1 cellular context compared by ENCODE assay signal in the genomic region with DNA sequence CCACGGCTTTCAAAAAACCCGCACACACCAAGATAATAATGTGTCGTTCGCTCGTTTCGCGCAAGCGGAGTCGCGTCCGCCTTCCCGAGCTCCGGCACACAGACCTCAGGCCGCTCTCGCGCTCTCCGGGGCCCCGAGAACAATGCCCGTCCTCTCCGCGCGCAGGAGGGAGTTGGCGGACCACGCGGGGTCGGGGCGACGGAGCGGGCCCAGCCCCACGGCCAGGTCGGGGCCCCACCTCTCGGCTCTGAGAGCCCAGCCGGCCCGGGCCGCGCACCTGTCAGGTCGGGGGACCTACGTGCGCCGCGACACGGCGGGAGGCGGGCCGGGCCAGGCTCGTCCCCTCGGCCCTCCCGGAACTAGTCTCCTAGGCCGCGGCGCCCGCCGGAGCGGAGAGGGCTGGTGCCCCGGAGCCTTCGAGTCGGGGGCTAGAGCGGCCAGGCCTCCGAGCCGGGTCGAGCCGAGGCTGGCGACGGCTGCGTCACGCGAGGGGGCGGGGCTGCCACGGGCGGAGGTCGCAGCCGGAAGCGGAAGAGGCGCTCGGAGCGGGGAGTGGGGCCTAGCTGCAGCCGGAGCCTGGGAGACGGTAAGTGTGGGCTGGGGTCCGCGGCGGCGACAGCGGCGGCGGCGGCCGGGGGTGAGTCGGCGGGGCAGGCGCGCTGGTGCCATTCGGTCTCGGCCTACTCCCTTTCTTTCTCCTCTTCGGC.
A peak's percentile ranks its signal among the peaks of the same experiment; 100 is the strongest.
TF ChIP-seq lines count a peak whose summit lies in the region.

A gene (plus strand): TSS at position 524 of the 707 bp plus-strand sequence. CDS start 3,361 bp downstream, outside the sequence.

TF ChIP-seq in A549, 52 proteins besides CTCF, POLR2A, EP300 and RAD21 (continued from another document):
- TF ChIP-seq, protein P1, sequence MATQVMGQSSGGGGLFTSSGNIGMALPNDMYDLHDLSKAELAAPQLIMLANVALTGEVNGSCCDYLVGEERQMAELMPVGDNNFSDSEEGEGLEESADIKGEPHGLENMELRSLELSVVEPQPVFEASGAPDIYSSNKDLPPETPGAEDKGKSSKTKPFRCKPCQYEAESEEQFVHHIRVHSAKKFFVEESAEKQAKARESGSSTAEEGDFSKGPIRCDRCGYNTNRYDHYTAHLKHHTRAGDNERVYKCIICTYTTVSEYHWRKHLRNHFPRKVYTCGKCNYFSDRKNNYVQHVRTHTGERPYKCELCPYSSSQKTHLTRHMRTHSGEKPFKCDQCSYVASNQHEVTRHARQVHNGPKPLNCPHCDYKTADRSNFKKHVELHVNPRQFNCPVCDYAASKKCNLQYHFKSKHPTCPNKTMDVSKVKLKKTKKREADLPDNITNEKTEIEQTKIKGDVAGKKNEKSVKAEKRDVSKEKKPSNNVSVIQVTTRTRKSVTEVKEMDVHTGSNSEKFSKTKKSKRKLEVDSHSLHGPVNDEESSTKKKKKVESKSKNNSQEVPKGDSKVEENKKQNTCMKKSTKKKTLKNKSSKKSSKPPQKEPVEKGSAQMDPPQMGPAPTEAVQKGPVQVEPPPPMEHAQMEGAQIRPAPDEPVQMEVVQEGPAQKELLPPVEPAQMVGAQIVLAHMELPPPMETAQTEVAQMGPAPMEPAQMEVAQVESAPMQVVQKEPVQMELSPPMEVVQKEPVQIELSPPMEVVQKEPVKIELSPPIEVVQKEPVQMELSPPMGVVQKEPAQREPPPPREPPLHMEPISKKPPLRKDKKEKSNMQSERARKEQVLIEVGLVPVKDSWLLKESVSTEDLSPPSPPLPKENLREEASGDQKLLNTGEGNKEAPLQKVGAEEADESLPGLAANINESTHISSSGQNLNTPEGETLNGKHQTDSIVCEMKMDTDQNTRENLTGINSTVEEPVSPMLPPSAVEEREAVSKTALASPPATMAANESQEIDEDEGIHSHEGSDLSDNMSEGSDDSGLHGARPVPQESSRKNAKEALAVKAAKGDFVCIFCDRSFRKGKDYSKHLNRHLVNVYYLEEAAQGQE (IDR thresholded peaks at IDR 0.05): no peak; the same call in 1 of the 2 replicates
- TF ChIP-seq, protein P2, sequence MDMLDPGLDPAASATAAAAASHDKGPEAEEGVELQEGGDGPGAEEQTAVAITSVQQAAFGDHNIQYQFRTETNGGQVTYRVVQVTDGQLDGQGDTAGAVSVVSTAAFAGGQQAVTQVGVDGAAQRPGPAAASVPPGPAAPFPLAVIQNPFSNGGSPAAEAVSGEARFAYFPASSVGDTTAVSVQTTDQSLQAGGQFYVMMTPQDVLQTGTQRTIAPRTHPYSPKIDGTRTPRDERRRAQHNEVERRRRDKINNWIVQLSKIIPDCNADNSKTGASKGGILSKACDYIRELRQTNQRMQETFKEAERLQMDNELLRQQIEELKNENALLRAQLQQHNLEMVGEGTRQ (IDR thresholded peaks at IDR 0.05): no peak
- TF ChIP-seq, protein P3, sequence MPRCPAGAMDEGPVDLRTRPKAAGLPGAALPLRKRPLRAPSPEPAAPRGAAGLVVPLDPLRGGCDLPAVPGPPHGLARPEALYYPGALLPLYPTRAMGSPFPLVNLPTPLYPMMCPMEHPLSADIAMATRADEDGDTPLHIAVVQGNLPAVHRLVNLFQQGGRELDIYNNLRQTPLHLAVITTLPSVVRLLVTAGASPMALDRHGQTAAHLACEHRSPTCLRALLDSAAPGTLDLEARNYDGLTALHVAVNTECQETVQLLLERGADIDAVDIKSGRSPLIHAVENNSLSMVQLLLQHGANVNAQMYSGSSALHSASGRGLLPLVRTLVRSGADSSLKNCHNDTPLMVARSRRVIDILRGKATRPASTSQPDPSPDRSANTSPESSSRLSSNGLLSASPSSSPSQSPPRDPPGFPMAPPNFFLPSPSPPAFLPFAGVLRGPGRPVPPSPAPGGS (IDR thresholded peaks at IDR 0.05): peak; percentile 73; the same call in 1 of the 3 replicates
- no peak for TF ChIP-seq POLR2AphosphoS2 (conservative IDR thresholded peaks at IDR 0.05; ENCODE audit: low read length)
- TF ChIP-seq, protein P4, sequence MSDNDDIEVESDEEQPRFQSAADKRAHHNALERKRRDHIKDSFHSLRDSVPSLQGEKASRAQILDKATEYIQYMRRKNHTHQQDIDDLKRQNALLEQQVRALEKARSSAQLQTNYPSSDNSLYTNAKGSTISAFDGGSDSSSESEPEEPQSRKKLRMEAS (IDR thresholded peaks at IDR 0.05): peak; percentile 52
- no peak for TF ChIP-seq CHD4 (IDR thresholded peaks at IDR 0.05; ENCODE audit: borderline replicate concordance)
